Comparison of ENCODE assay signal across 14 cellular contexts in the genomic region with DNA sequence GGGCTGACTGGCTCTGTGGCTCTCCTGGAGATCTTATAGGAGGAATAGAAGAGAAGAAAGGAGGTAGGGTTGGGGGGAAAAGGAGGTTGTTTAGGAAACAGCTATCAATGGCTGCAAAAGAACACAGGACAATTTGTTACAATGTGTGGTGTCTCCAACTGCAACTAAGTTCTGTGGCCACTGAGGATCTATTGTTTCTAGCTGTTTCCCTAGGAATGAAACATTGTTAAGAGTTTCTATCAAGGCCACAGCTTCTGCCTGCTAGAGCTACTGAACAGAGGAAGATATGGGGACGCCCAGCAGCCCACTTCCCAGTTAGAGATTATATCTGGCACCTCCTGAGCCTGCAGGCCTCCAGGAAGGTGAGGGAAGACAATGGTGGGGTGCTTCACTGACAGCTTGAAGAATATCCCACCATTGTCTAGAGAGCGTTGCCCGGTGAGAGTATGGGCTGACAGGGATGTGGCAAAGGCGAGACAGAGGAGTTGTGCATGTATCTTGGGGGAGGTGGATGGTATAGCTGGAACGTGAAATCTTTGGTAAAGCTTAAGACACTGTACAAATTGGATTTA. TPM values are rescaled to one million over a fixed set of nuclear protein-coding genes. Genes with fewer than 3 reads are reported as not detected.
DNase-seq lines count a peak whose midpoint lies in the region; ATAC-seq and TF ChIP-seq lines count a peak whose summit lies in the region.
"Had no signal": no experiment of that assay in that cellular context is flagged by ENCODE, and none has a peak within 500 bp of the region (broad histone marks: within the 10 kb centered on the region; RNA-seq: fewer than 3 reads in every experiment).

No MANE protein-coding gene starts in this region.

- H3K9me3 Mint-ChIP-seq in progenitor cell of endocrine pancreas (ENCODE audit: low read depth), result no peaks in the 10 kb centered on the region
- H3K9me3 Mint-ChIP-seq: activated T-cell treated with anti-CD3 and anti-CD28 coated beads, Interleukin-2, amount 50 U/mL, for 4 hours; IgD-negative memory B cell; memory B cell had no signal

- no peak for TF ChIP-seq RAD21 in HCT116 (IDR thresholded peaks at IDR 0.05; ENCODE audit: low read depth)

- TF ChIP-seq CTCF in HCT116 (IDR thresholded peaks at IDR 0.05 in 2 of 3, conservative IDR thresholded peaks at IDR 0.05 in 1 of 3; ENCODE audit: borderline replicate concordance in 1 of 3, insufficient read depth in 1 of 3, low read depth in 2 of 3, low read length in 2 of 3) (no peak), progenitor cell of endocrine pancreas (IDR thresholded peaks at IDR 0.05; ENCODE audit: unreplicated experiment) (no peak)

- peaks cover 27 to 37% of the 10 kb centered on the region in 2 experiments for H3K4me1 ChIP-seq in HCT116 (ENCODE audit: control insufficient read depth in 1 of 2, insufficient read depth in 2 of 2, low read length in 2 of 2)

- H3K79me2 ChIP-seq in HCT116 (ENCODE audit: insufficient read depth, low read length), result peaks cover 87% of the 10 kb centered on the region

- RAD21 ChIA-PET in HCT116 (lab: Charles Lee; ENCODE audit: low non-redundant PET in 1 of 2, low total read pairs in 2 of 2, uncharacterized antibody in 2 of 2, unreplicated experiment in 2 of 2), result no interaction called here

- H3K36me3 Mint-ChIP-seq in progenitor cell of endocrine pancreas (ENCODE audit: insufficient read depth), result peaks cover 55% of the 10 kb centered on the region

- peaks cover 45% of the 10 kb centered on the region for H3K4me1 Mint-ChIP-seq in progenitor cell of endocrine pancreas (ENCODE audit: low read depth)

- no peaks in the 10 kb centered on the region for H3K27me3 Mint-ChIP-seq in progenitor cell of endocrine pancreas
- H3K27me3 Mint-ChIP-seq: memory B cell had no signal

- H3K4me3 ChIP-seq in HCT116 (replicated peaks in 1 of 2; ENCODE audit: low read depth in 1 of 2, low read length in 2 of 2) (no peak overlapping the region), SK-N-MC (peak overlapping the region; percentile 84)

- no peak overlapping the region for H3K4me2 ChIP-seq in HCT116 (ENCODE audit: low read length)

- no peaks in the 10 kb centered on the region for H3K9me3 ChIP-seq in HCT116 (ENCODE audit: control insufficient read depth in 1 of 2, insufficient read depth in 1 of 2, low read depth in 1 of 2, low read length in 2 of 2)
- no peaks in the 10 kb centered on the region for H3K9me3 ChIP-seq in SK-N-MC (ENCODE audit: low read depth, low read length)

- no peak for TF ChIP-seq POLR2A in HCT116 (IDR thresholded peaks at IDR 0.05; ENCODE audit: borderline replicate concordance, extremely low read depth, insufficient read depth, insufficient read length)
- TF ChIP-seq POLR2A in erythroblast (IDR thresholded peaks at IDR 0.05; ENCODE audit: low read length), result peak; percentile 3

- intact Hi-C loops in HCT116 (cut with micrococcal nuclease), result no loop called here

- peak overlapping the region; percentile 44 for H3K4me3 Mint-ChIP-seq in progenitor cell of endocrine pancreas (ENCODE audit: low read depth)
- H3K4me3 Mint-ChIP-seq: activated T-cell treated with anti-CD3 and anti-CD28 coated beads, Interleukin-2, amount 50 U/mL, for 4 hours; memory B cell had no signal

- H3K9me2 ChIP-seq in HCT116 (ENCODE audit: insufficient read depth), result no peaks in the 10 kb centered on the region

- peaks cover 73 to 79% of the 10 kb centered on the region in 2 experiments for H3K36me3 ChIP-seq in HCT116 (ENCODE audit: control insufficient read depth in 1 of 2, insufficient read depth in 2 of 2, low read length in 2 of 2)
- peaks cover 81% of the 10 kb centered on the region for H3K36me3 ChIP-seq in SK-N-MC (ENCODE audit: insufficient read depth, low read length)

- H2AFZ ChIP-seq in HCT116 (ENCODE audit: low read depth, low read length, poor library complexity, severe bottlenecking), result no peak overlapping the region

- POLR2A ChIA-PET in HCT116 (lab: Charles Lee), result interaction anchor here (2.0 to 2.8 kb wide), 2 partner anchors 20 to 22 kb away, joined by 6 to 12 read pairs; no protein-coding TSS in a partner anchor
- POLR2A ChIA-PET in HEK293T (lab: Yijun Ruan, JAX), result interaction anchor here (0.9 to 10.0 kb wide), 6 partner anchors 8 to 27 kb away, joined by 3 to 128 read pairs (median 4); no protein-coding TSS in a partner anchor

- CTCF ChIA-PET in HCT116 (lab: Charles Lee) (interaction anchor here (1.3 kb wide), 1 partner anchor 20 kb away, joined by 3 read pairs; no protein-coding TSS in a partner anchor), HEK293T (lab: Yijun Ruan, JAX) (interaction anchor here (0.7 kb wide), 1 partner anchor 168 kb away, joined by 3 read pairs; no protein-coding TSS in a partner anchor)

- ATAC-seq in HCT116 (no peak), GM21529 (IDR thresholded peaks at IDR 0.05; ENCODE audit: unreplicated experiment) (no peak)
- ATAC-seq: activated T-cell treated with anti-CD3 and anti-CD28 coated beads, Interleukin-2, amount 50 U/mL, for 4 hours had no signal

- no TSS peak for BruUV-seq in HCT116 (replicated peaks; lab: Mats Ljungman, UMichigan)

- DNase-seq in HCT116 (ENCODE audit: low read depth, low spot score) (no peak), SK-N-MC (ENCODE audit: low read depth, low spot score) (no peak), erythroblast (lab: John Stamatoyannopoulos, UW) (peak in 1 of 2 experiments; percentile 31), progenitor cell of endocrine pancreas (ENCODE audit: low spot score, unreplicated experiment) (no peak), HEK293T (ENCODE audit: extremely low spot score) (no peak), dedifferentiated amniotic fluid mesenchymal stem cell (ENCODE audit: extremely low spot score) (no peak)
- DNase-seq: activated T-cell treated with anti-CD3 and anti-CD28 coated beads, Interleukin-2, amount 50 U/mL, for 4 hours; NCI-H345; stimulated activated naive CD4-positive, alpha-beta T cell; SW 1271 had no signal

- no peaks in the 10 kb centered on the region for H3K27me3 ChIP-seq in HCT116 (ENCODE audit: insufficient read depth, low read length)

- peak overlapping the region; percentile 44 for H3K27ac Mint-ChIP-seq in progenitor cell of endocrine pancreas
- H3K27ac Mint-ChIP-seq: IgD-negative memory B cell, memory B cell had no signal

- peak overlapping the region; percentile 24 for H3K27ac ChIP-seq in HCT116 (ENCODE audit: low read depth, low read length)
- no peak overlapping the region for H3K27ac ChIP-seq in SK-N-MC

- H3K9ac ChIP-seq in HCT116 (ENCODE audit: low read length), result no peak overlapping the region
- H3K9ac ChIP-seq in SK-N-MC (ENCODE audit: insufficient read length), result no peak overlapping the region

- H4K20me1 ChIP-seq in HCT116 (ENCODE audit: insufficient read depth), result no peaks in the 10 kb centered on the region

TF ChIP-seq in HCT116, 20 proteins besides CTCF, POLR2A, EP300 and RAD21:
- TF ChIP-seq EGR1 (IDR thresholded peaks at IDR 0.05; ENCODE audit: low read depth), result no peak
- TF ChIP-seq, protein P1, sequence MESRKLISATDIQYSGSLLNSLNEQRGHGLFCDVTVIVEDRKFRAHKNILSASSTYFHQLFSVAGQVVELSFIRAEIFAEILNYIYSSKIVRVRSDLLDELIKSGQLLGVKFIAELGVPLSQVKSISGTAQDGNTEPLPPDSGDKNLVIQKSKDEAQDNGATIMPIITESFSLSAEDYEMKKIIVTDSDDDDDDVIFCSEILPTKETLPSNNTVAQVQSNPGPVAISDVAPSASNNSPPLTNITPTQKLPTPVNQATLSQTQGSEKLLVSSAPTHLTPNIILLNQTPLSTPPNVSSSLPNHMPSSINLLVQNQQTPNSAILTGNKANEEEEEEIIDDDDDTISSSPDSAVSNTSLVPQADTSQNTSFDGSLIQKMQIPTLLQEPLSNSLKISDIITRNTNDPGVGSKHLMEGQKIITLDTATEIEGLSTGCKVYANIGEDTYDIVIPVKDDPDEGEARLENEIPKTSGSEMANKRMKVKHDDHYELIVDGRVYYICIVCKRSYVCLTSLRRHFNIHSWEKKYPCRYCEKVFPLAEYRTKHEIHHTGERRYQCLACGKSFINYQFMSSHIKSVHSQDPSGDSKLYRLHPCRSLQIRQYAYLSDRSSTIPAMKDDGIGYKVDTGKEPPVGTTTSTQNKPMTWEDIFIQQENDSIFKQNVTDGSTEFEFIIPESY (IDR thresholded peaks at IDR 0.05; ENCODE audit: extremely low read depth, insufficient replicate concordance, low read length), result no peak
- no peak for TF ChIP-seq ELF1 (IDR thresholded peaks at IDR 0.05; ENCODE audit: borderline replicate concordance, low read depth)

TF ChIP-seq in HEK293T, 16 proteins besides CTCF, POLR2A, EP300 and RAD21:
- TF ChIP-seq NFRKB (IDR thresholded peaks at IDR 0.05), result no peak
- TF ChIP-seq BHLHE40 (IDR thresholded peaks at IDR 0.05; ENCODE audit: borderline replicate concordance), result no peak
- TF ChIP-seq ARNT (IDR thresholded peaks at IDR 0.05), result no peak
- TF ChIP-seq FOXK2 (IDR thresholded peaks at IDR 0.05), result no peak
- no peak for TF ChIP-seq CTBP1 (IDR thresholded peaks at IDR 0.05; ENCODE audit: borderline replicate concordance)
- no peak for TF ChIP-seq HDGF (IDR thresholded peaks at IDR 0.05; ENCODE audit: borderline replicate concordance)
- TF ChIP-seq SUZ12 (IDR thresholded peaks at IDR 0.05), result no peak
- no peak for TF ChIP-seq SP1 (IDR thresholded peaks at IDR 0.05)
- TF ChIP-seq, protein P2, sequence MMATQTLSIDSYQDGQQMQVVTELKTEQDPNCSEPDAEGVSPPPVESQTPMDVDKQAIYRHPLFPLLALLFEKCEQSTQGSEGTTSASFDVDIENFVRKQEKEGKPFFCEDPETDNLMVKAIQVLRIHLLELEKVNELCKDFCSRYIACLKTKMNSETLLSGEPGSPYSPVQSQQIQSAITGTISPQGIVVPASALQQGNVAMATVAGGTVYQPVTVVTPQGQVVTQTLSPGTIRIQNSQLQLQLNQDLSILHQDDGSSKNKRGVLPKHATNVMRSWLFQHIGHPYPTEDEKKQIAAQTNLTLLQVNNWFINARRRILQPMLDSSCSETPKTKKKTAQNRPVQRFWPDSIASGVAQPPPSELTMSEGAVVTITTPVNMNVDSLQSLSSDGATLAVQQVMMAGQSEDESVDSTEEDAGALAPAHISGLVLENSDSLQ (IDR thresholded peaks at IDR 0.05), result no peak
- TF ChIP-seq ELF4 (IDR thresholded peaks at IDR 0.05), result no peak
- no peak for TF ChIP-seq L3MBTL2 (conservative IDR thresholded peaks at IDR 0.05)
- TF ChIP-seq FOXA1 (IDR thresholded peaks at IDR 0.05), result no peak
- TF ChIP-seq LEF1 (IDR thresholded peaks at IDR 0.05; ENCODE audit: borderline replicate concordance), result no peak
- no peak for TF ChIP-seq TARDBP (IDR thresholded peaks at IDR 0.05)
- no peak for TF ChIP-seq ZNF384 (IDR thresholded peaks at IDR 0.05)
- no peak for TF ChIP-seq FOXM1 (IDR thresholded peaks at IDR 0.05; ENCODE audit: borderline replicate concordance)

RNA-seq across cellular contexts. Expression of a gene that starts 4.0 kb away (rescaled TPM):
- 652 TPM for total RNA-seq in HCT116 (2021; ENCODE audit: unreplicated experiment)
- polyA plus RNA-seq in HCT116 (2012), result 312 and 348 TPM in 2 replicates
- total RNA-seq in progenitor cell of endocrine pancreas, result 281 and 309 TPM in 2 replicates

RNA-seq across cellular contexts. Expression of a gene that starts 21.0 kb away (rescaled TPM):
- 0.17 TPM for total RNA-seq in HCT116 (2021; ENCODE audit: unreplicated experiment)
- 0.09 and 0.15 TPM in 2 replicates for polyA plus RNA-seq in HCT116 (2012)
- total RNA-seq in progenitor cell of endocrine pancreas, result 0.38 TPM in 1 of 2 replicates, not detected in the other
- total RNA-seq: activated T-cell treated with anti-CD3 and anti-CD28 coated beads, Interleukin-2, amount 50 U/mL, for 4 hours; epithelial cell of proximal tubule had no signal
- polyA plus RNA-seq: IgD-negative memory B cell had no signal
